In genomic region chr19:14463747-14464146, GRCh38 we compare ENCODE assay signal across 25 cellular contexts. TPM values are rescaled to one million over a fixed set of nuclear protein-coding genes. Genes with fewer than 3 reads are reported as not detected.
DNase-seq lines count a peak whose midpoint lies in the region; ATAC-seq, FAIRE-seq and TF ChIP-seq lines count a peak whose summit lies in the region.
"Had no signal": no experiment of that assay in that cellular context is flagged by ENCODE, and none has a peak within 500 bp of the region (broad histone marks: within the 10 kb centered on the region; RNA-seq: fewer than 3 reads in every experiment).

No MANE protein-coding gene starts in this region.

- H3K79me2 ChIP-seq in H1 (ENCODE audit: control insufficient read depth in 1 of 2, insufficient read depth in 2 of 2, low read length in 2 of 2), result no peaks in the 10 kb centered on the region

- intact Hi-C loops in Right ventricle myocardium superior (cut with DNase I), result no loop called here
- intact Hi-C loops in left cardiac atrium (cut with DNase I), result no loop called here

- no peak overlapping the region for H4K5ac ChIP-seq in H1 (ENCODE audit: insufficient read length, low read depth, low read length)

- no peaks in the 10 kb centered on the region for H3K23me2 ChIP-seq in H1 (ENCODE audit: low read depth, low read length)

- peak overlapping the region; percentile 6 for H3K27ac Mint-ChIP-seq in stimulated activated effector memory CD8-positive, alpha-beta T cell treated with anti-CD3 and anti-CD28 coated beads, Interleukin-12 subunit alpha, Interleukin-12 subunit beta, amount 100 ng/mL, for 72 hours
- H3K27ac Mint-ChIP-seq: CD14-positive monocyte; CD4-positive, alpha-beta T cell had no signal

- FAIRE-seq in H1 (lab: Jason Lieb, UNC), result no peak
- FAIRE-seq: A549, D721Med, GM12878, GM19239 had no signal

- no peaks in the 10 kb centered on the region for H3K9me3 Mint-ChIP-seq in stimulated activated effector memory CD8-positive, alpha-beta T cell treated with anti-CD3 and anti-CD28 coated beads, Interleukin-12 subunit alpha, Interleukin-12 subunit beta, amount 100 ng/mL, for 72 hours
- H3K9me3 Mint-ChIP-seq: CD4-positive, alpha-beta T cell; CD8-positive, alpha-beta memory T cell had no signal

- H3K27ac ChIP-seq in H1 (ENCODE audit: low read depth, low read length), result no peak overlapping the region
- H3K27ac ChIP-seq: 22Rv1; A549; BLaER1 treated with 17β-estradiol and CSF1 and Interleukin-3, amounts not matched to agents 10 nM and 100 nM had no signal

- H3K9me3 ChIP-seq in H1 (ENCODE audit: insufficient read depth in 2 of 2, low read depth in 1 of 2, low read length in 1 of 2), result no peaks in the 10 kb centered on the region
- H3K9me3 ChIP-seq: A549; BE2C; BLaER1 treated with 17β-estradiol and CSF1 and Interleukin-3, amounts not matched to agents 10 nM and 100 nM had no signal

- H3K27me3 ChIP-seq in H1 (replicated peaks in 1 of 4; ENCODE audit: control insufficient read depth in 3 of 4, extremely low read depth in 1 of 4, insufficient read depth in 3 of 4, low read length in 3 of 4), result no peaks in the 10 kb centered on the region
- H3K27me3 ChIP-seq: BE2C; BLaER1 treated with 17β-estradiol and CSF1 and Interleukin-3, amounts not matched to agents 10 nM and 100 nM had no signal

- peaks cover 23% of the 10 kb centered on the region for H3K4me1 Mint-ChIP-seq in stimulated activated effector memory CD8-positive, alpha-beta T cell treated with anti-CD3 and anti-CD28 coated beads, Interleukin-12 subunit alpha, Interleukin-12 subunit beta, amount 100 ng/mL, for 72 hours

- H2AK5ac ChIP-seq in H1 (ENCODE audit: low read depth, low read length), result no peak overlapping the region

- no peak overlapping the region for H2BK120ac ChIP-seq in H1 (replicated peaks; ENCODE audit: low read depth, low read length)

- no peak overlapping the region for H3K4me3 ChIP-seq in H1 (ENCODE audit: extremely low read depth in 1 of 4, insufficient read depth in 2 of 4, low read depth in 3 of 4, low read length in 4 of 4)
- H3K4me3 ChIP-seq: A549; BLaER1 treated with 17β-estradiol and CSF1 and Interleukin-3, amounts not matched to agents 10 nM and 100 nM; GM12878 had no signal

- POLR2A ChIA-PET in H1 (lab: Charles Lee; ENCODE audit: partially characterized antibody), result interaction anchor here (1.0 kb wide), 1 partner anchor 9 kb away, joined by 4 read pairs; no protein-coding TSS in a partner anchor

- H2AFZ ChIP-seq in H1 (ENCODE audit: low read length), result no peak overlapping the region

- no peak overlapping the region for H3K18ac ChIP-seq in H1 (ENCODE audit: extremely low read depth, low read length)

- TF ChIP-seq RAD21 in H1 (IDR thresholded peaks at IDR 0.05 in 1 of 2, conservative IDR thresholded peaks at IDR 0.05 in 1 of 2; ENCODE audit: low read depth in 2 of 2, low read length in 2 of 2), result no peak

- H2BK20ac ChIP-seq in H1 (ENCODE audit: low read length), result no peak overlapping the region

- no peak overlapping the region for H3K4me3 Mint-ChIP-seq in stimulated activated effector memory CD8-positive, alpha-beta T cell treated with anti-CD3 and anti-CD28 coated beads, Interleukin-12 subunit alpha, Interleukin-12 subunit beta, amount 100 ng/mL, for 72 hours
- H3K4me3 Mint-ChIP-seq: CD14-positive monocyte; CD4-positive, alpha-beta T cell; CD8-positive, alpha-beta memory T cell had no signal

- no peak overlapping the region for H2BK5ac ChIP-seq in H1 (ENCODE audit: low read depth, low read length)

- no peaks in the 10 kb centered on the region for H3K79me1 ChIP-seq in H1 (ENCODE audit: low read depth, low read length)

- WGBS in H1 (ENCODE audit: extremely low coverage in 1 of 2, insufficient coverage in 1 of 2, insufficient read length in 1 of 2, insufficient replicate concordance in 2 of 2, low coverage in 1 of 2, low lambda C conversion rate in 2 of 2, missing lambda C conversion rate in 1 of 2), 2 experiments, result 93% methylated on average over 21 of the region's 21 CpGs; no CpG with 5 or more reads in 1 of the 2 experiments

- ATAC-seq in Right ventricle myocardium superior (ENCODE audit: poor library complexity) (no peak), left cardiac atrium (no peak)
- ATAC-seq in stimulated activated effector memory CD8-positive, alpha-beta T cell treated with anti-CD3 and anti-CD28 coated beads, Interleukin-12 subunit alpha, Interleukin-12 subunit beta, amount 100 ng/mL, for 72 hours, result no peak
- ATAC-seq: A549, GM12878 had no signal

- no peak overlapping the region for H3K4ac ChIP-seq in H1 (replicated peaks; ENCODE audit: insufficient read length, low read depth, low read length)

- no peak overlapping the region for H3K14ac ChIP-seq in H1 (ENCODE audit: insufficient read length)

- CTCF ChIA-PET in H1 (lab: Charles Lee; ENCODE audit: partially characterized antibody), result interaction anchor here (0.6 kb wide), 1 partner anchor 41 kb away, joined by 4 read pairs; no protein-coding TSS in a partner anchor

- H3K9ac ChIP-seq in H1 (replicated peaks in 1 of 4; ENCODE audit: extremely low read depth in 1 of 4, low read depth in 3 of 4, low read length in 3 of 4), result no peak overlapping the region
- H3K9ac ChIP-seq: BLaER1 treated with 17β-estradiol and CSF1 and Interleukin-3, amounts not matched to agents 10 nM and 100 nM had no signal

- H4K91ac ChIP-seq in H1 (replicated peaks; ENCODE audit: insufficient read length, low read length), result no peak overlapping the region

- H3K4me1 ChIP-seq in H1 (replicated peaks in 1 of 4; ENCODE audit: control insufficient read depth in 3 of 4, insufficient read depth in 4 of 4, low read length in 3 of 4), result no peaks in the 10 kb centered on the region
- H3K4me1 ChIP-seq: A549, BE2C had no signal

- H3K36me3 ChIP-seq in H1 (ENCODE audit: control insufficient read depth in 2 of 4, insufficient read depth in 4 of 4, low read length in 3 of 4), result peaks cover 9 to 35% (median 14%) of the 10 kb centered on the region in 4 experiments; a peak in 6 of 8 replicates

- TF ChIP-seq EP300 in H1 (IDR thresholded peaks at IDR 0.05; ENCODE audit: borderline replicate concordance in 1 of 2, low read depth in 2 of 2, low read length in 2 of 2), result no peak

- no peak for TF ChIP-seq POLR2A in H1 (IDR thresholded peaks at IDR 0.05; ENCODE audit: control extremely low read depth in 1 of 2, low read depth in 2 of 2, low read length in 2 of 2)

- H3K4me2 ChIP-seq in H1 (ENCODE audit: insufficient read depth in 1 of 2, low read depth in 2 of 2, low read length in 2 of 2), result no peak overlapping the region
- H3K4me2 ChIP-seq: A549; BLaER1 treated with 17β-estradiol and CSF1 and Interleukin-3, amounts not matched to agents 10 nM and 100 nM had no signal

- no peak overlapping the region for H3K56ac ChIP-seq in H1 (replicated peaks; ENCODE audit: insufficient read length, low read depth, low read length)

- no peak overlapping the region for H3K23ac ChIP-seq in H1 (ENCODE audit: insufficient read length)

- H2BK12ac ChIP-seq in H1 (ENCODE audit: low read depth, low read length), result no peak overlapping the region

- no peak overlapping the region for H2BK15ac ChIP-seq in H1 (ENCODE audit: low read length)

- peaks cover 100% of the 10 kb centered on the region for H3K36me3 Mint-ChIP-seq in stimulated activated effector memory CD8-positive, alpha-beta T cell treated with anti-CD3 and anti-CD28 coated beads, Interleukin-12 subunit alpha, Interleukin-12 subunit beta, amount 100 ng/mL, for 72 hours

- no peak for TF ChIP-seq CTCF in H1 (IDR thresholded peaks at IDR 0.05; ENCODE audit: control extremely low read depth in 1 of 3, insufficient read depth in 1 of 3, low read depth in 1 of 3, low read length in 3 of 3)

- peaks cover 2 to 3% of the 10 kb centered on the region in 2 experiments for H4K20me1 ChIP-seq in H1 (replicated peaks in 1 of 2; ENCODE audit: control insufficient read depth in 1 of 2, insufficient read depth in 2 of 2, low read length in 2 of 2)

- H4K8ac ChIP-seq in H1 (ENCODE audit: extremely low read depth, insufficient read depth, low read length), result peak overlapping the region; percentile 25; the same call in 1 of the 2 replicates

- DNase-seq in Right ventricle myocardium superior (peak; percentile 19), left cardiac atrium (no peak), H1 (ENCODE audit: low read depth in 1 of 2, low spot score in 2 of 2) (no peak), A172 (ENCODE audit: low spot score) (no peak)
- DNase-seq in stimulated activated effector memory CD8-positive, alpha-beta T cell treated with anti-CD3 and anti-CD28 coated beads, Interleukin-12 subunit alpha, Interleukin-12 subunit beta, amount 100 ng/mL, for 72 hours (ENCODE audit: low spot score in 2 of 2), result no peak
- no peak for DNase-seq in activated CD8-positive, alpha-beta memory T cell treated with anti-CD3 and anti-CD28 coated beads, Interleukin-2, amount 50 U/mL, for 48 hours
- DNase-seq: ACHN; AML-193; BE2C; CD4-positive, alpha-beta T cell; CD8-positive, alpha-beta memory T cell; DMS 273 treated with DMSO at 0.1 percent for 48 hours; DMS79; EL; GDM1; GOT3; H7; HCEC 1CT had no signal

RNA-seq across cellular contexts. Expression of gene PTGER1, which starts 11.4 kb away (rescaled TPM):
- not detected for total RNA-seq in Right ventricle myocardium superior
- total RNA-seq in left cardiac atrium, result under 1 TPM; 0.24 to 0.97 TPM
- total RNA-seq in H1 (2021; fragmentation: NEBNext Ultra II Directional; extraction: Animal tissue kit (Norgen Biotek cat#: 25700)), result 0.38 and 0.41 TPM in 2 replicates
- polyA plus RNA-seq in H1 (2011; rRNA removed), result 0.20 and 0.30 TPM in 2 replicates
- polyA plus RNA-seq in H1 (2011; cell fraction: cytosol; rRNA removed), result 0.12 TPM
- 0.33 TPM for polyA plus RNA-seq in H1 (2011; cell fraction: nucleus; rRNA removed)
- 0.17 to 0.25 TPM (median 0.19 TPM) in 3 of 4 replicates, not detected in the other for polyA plus RNA-seq in H1 (2012, experiment 1 of 2)
- polyA plus RNA-seq in H1 (2012, experiment 2 of 2), result not detected
- polyA plus RNA-seq in H1 (2013, experiment 1 of 2), result 0.06 TPM
- 0.15 TPM for polyA plus RNA-seq in H1 (2013, experiment 2 of 2)
- not detected in 2 replicates for polyA minus RNA-seq in H1 (2011; rRNA and poly(A)+ RNA removed)
- polyA minus RNA-seq in H1 (2011; cell fraction: cytosol; rRNA and poly(A)+ RNA removed), result 0.81 TPM
- 0.90 TPM for polyA minus RNA-seq in H1 (2011; cell fraction: nucleus; rRNA and poly(A)+ RNA removed)
- total RNA-seq in A172 (2014; rRNA removed; shearing (Covaris generic)), result 0.29 TPM in 1 of 2 replicates, not detected in the other
- total RNA-seq: CD4-positive, alpha-beta T cell; CD8-positive, alpha-beta memory T cell; GM12878 had no signal
- polyA plus RNA-seq: CD14-positive monocyte; CD8-positive, alpha-beta memory T cell; GM12878 had no signal

RNA-seq across cellular contexts. Expression of gene PKN1, which starts 30.6 kb away (rescaled TPM):
- total RNA-seq in Right ventricle myocardium superior, result 129 TPM
- 100 to 1,000 TPM; 119 to 146 TPM for total RNA-seq in left cardiac atrium
- 161 and 162 TPM in 2 replicates for total RNA-seq in H1 (2021; fragmentation: NEBNext Ultra II Directional; extraction: Animal tissue kit (Norgen Biotek cat#: 25700))
- polyA plus RNA-seq in H1 (2011; rRNA removed), result 65.2 and 109 TPM in 2 replicates
- 92.4 TPM for polyA plus RNA-seq in H1 (2011; cell fraction: cytosol; rRNA removed)
- polyA plus RNA-seq in H1 (2011; cell fraction: nucleus; rRNA removed), result 132 TPM
- polyA plus RNA-seq in H1 (2012, experiment 1 of 2), result 67.4 to 133 TPM (median 113 TPM) in 4 replicates
- polyA plus RNA-seq in H1 (2012, experiment 2 of 2), result 113 TPM
- 63.9 TPM for polyA plus RNA-seq in H1 (2013, experiment 1 of 2)
- polyA plus RNA-seq in H1 (2013, experiment 2 of 2), result 65.4 TPM
- 60.2 and 108 TPM in 2 replicates for polyA minus RNA-seq in H1 (2011; rRNA and poly(A)+ RNA removed)
- polyA minus RNA-seq in H1 (2011; cell fraction: cytosol; rRNA and poly(A)+ RNA removed), result 91.2 TPM
- 50.4 TPM for polyA minus RNA-seq in H1 (2011; cell fraction: nucleus; rRNA and poly(A)+ RNA removed)
- 181 and 208 TPM in 2 replicates for total RNA-seq in A172 (2014; rRNA removed; shearing (Covaris generic))

RNA-seq across cellular contexts. Expression of gene GIPC1, which starts 32.2 kb away (rescaled TPM):
- total RNA-seq in Right ventricle myocardium superior (48.9 TPM), left cardiac atrium (10 to 100 TPM; 49.7 to 49.8 TPM)
- total RNA-seq in H1 (2021; fragmentation: NEBNext Ultra II Directional; extraction: Animal tissue kit (Norgen Biotek cat#: 25700)), result 65.6 and 68.3 TPM in 2 replicates
- polyA plus RNA-seq in H1 (2011; rRNA removed), result 72.0 and 100 TPM in 2 replicates
- polyA plus RNA-seq in H1 (2011; cell fraction: cytosol; rRNA removed), result 73.9 TPM
- 71.2 TPM for polyA plus RNA-seq in H1 (2011; cell fraction: nucleus; rRNA removed)
- polyA plus RNA-seq in H1 (2012, experiment 1 of 2), result 54.1 to 70.0 TPM (median 66.3 TPM) in 4 replicates
- 58.6 TPM for polyA plus RNA-seq in H1 (2012, experiment 2 of 2)
- polyA plus RNA-seq in H1 (2013, experiment 1 of 2), result 52.3 TPM
- 54.4 TPM for polyA plus RNA-seq in H1 (2013, experiment 2 of 2)
- 17.8 and 21.8 TPM in 2 replicates for polyA minus RNA-seq in H1 (2011; rRNA and poly(A)+ RNA removed)
- polyA minus RNA-seq in H1 (2011; cell fraction: cytosol; rRNA and poly(A)+ RNA removed), result 52.3 TPM
- 27.4 TPM for polyA minus RNA-seq in H1 (2011; cell fraction: nucleus; rRNA and poly(A)+ RNA removed)
- total RNA-seq in A172 (2014; rRNA removed; shearing (Covaris generic)), result 302 and 408 TPM in 2 replicates

RNA-seq across cellular contexts. Expression of gene DDX39A, which starts 44.6 kb away (rescaled TPM):
- total RNA-seq in Right ventricle myocardium superior, result 29.1 TPM
- 10 to 100 TPM; 31.8 to 41.6 TPM for total RNA-seq in left cardiac atrium
- 124 and 139 TPM in 2 replicates for total RNA-seq in H1 (2021; fragmentation: NEBNext Ultra II Directional; extraction: Animal tissue kit (Norgen Biotek cat#: 25700))
- polyA plus RNA-seq in H1 (2011; rRNA removed), result 139 and 161 TPM in 2 replicates
- 140 TPM for polyA plus RNA-seq in H1 (2011; cell fraction: cytosol; rRNA removed)
- polyA plus RNA-seq in H1 (2011; cell fraction: nucleus; rRNA removed), result 516 TPM
- 146 to 179 TPM (median 162 TPM) in 4 replicates for polyA plus RNA-seq in H1 (2012, experiment 1 of 2)
- 209 TPM for polyA plus RNA-seq in H1 (2012, experiment 2 of 2)
- 111 TPM for polyA plus RNA-seq in H1 (2013, experiment 1 of 2)
- 106 TPM for polyA plus RNA-seq in H1 (2013, experiment 2 of 2)
- polyA minus RNA-seq in H1 (2011; rRNA and poly(A)+ RNA removed), result 58.7 and 78.7 TPM in 2 replicates
- 49.8 TPM for polyA minus RNA-seq in H1 (2011; cell fraction: cytosol; rRNA and poly(A)+ RNA removed)
- polyA minus RNA-seq in H1 (2011; cell fraction: nucleus; rRNA and poly(A)+ RNA removed), result 87.6 TPM
- total RNA-seq in A172 (2014; rRNA removed; shearing (Covaris generic)), result 312 and 320 TPM in 2 replicates

RNA-seq across cellular contexts. Expression of gene DNAJB1, which starts 54.5 kb away (rescaled TPM):
- total RNA-seq in Right ventricle myocardium superior, result 43.0 TPM
- total RNA-seq in left cardiac atrium, result 10 to 100 TPM; 50.7 to 70.5 TPM
- total RNA-seq in H1 (2021; fragmentation: NEBNext Ultra II Directional; extraction: Animal tissue kit (Norgen Biotek cat#: 25700)), result 62.6 and 62.9 TPM in 2 replicates
- polyA plus RNA-seq in H1 (2011; rRNA removed), result 51.7 and 64.3 TPM in 2 replicates
- polyA plus RNA-seq in H1 (2011; cell fraction: cytosol; rRNA removed), result 47.3 TPM
- polyA plus RNA-seq in H1 (2011; cell fraction: nucleus; rRNA removed), result 42.9 TPM
- 50.1 to 59.1 TPM (median 56.6 TPM) in 4 replicates for polyA plus RNA-seq in H1 (2012, experiment 1 of 2)
- 62.1 TPM for polyA plus RNA-seq in H1 (2012, experiment 2 of 2)
- 29.4 TPM for polyA plus RNA-seq in H1 (2013, experiment 1 of 2)
- polyA plus RNA-seq in H1 (2013, experiment 2 of 2), result 31.6 TPM
- polyA minus RNA-seq in H1 (2011; rRNA and poly(A)+ RNA removed), result 52.8 and 55.7 TPM in 2 replicates
- 23.5 TPM for polyA minus RNA-seq in H1 (2011; cell fraction: cytosol; rRNA and poly(A)+ RNA removed)
- 28.5 TPM for polyA minus RNA-seq in H1 (2011; cell fraction: nucleus; rRNA and poly(A)+ RNA removed)
- 216 and 229 TPM in 2 replicates for total RNA-seq in A172 (2014; rRNA removed; shearing (Covaris generic))
